In the genomic region with DNA sequence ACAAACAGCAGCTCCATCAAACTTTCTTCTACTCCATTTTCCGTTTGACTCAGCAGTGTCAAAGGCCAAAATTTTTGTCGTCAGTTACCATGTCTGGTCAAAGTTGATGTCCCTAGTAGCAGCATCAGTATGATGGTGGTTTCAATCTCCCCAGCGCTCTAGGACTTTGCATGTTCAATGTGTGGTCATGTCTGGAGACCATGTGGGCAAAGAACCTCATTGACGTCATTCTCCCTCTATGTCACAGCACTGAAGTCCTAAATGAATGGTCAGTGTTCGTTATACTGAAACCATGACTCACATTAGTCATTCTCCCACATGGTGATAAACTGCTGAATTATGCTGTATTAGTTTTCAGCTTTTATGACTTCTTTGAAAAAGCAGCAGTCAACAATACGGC, we compare ENCODE assay signal across 8 cellular contexts.
DNase-seq lines count a peak whose midpoint lies in the region; ATAC-seq lines count a peak whose summit lies in the region.

No MANE protein-coding gene starts in this region.

- peak; percentile 61 for DNase-seq in COLO829 (ENCODE audit: low spot score)
- DNase-seq in brain pericyte (ENCODE audit: low read depth, low spot score): peak; percentile 36
- no peak for DNase-seq in Kasumi-1 (lab: John Stamatoyannopoulos, UW)
- DNase-seq in effector memory CD4-positive, alpha-beta T cell: no peak
- no peak for DNase-seq in superior temporal gyrus (ENCODE audit: extremely low spot score)
- no peak for DNase-seq in islet precursor cell

- no peaks in the 10 kb centered on the region for H3K4me1 ChIP-seq in effector memory CD4-positive, alpha-beta T cell (ENCODE audit: control insufficient read depth, insufficient read depth, low read length, poor library complexity, severe bottlenecking)

- H3K4me3 ChIP-seq in effector memory CD4-positive, alpha-beta T cell (ENCODE audit: insufficient read depth, low read depth, low read length, poor library complexity, severe bottlenecking): no peak overlapping the region

- no peaks in the 10 kb centered on the region for H3K27me3 ChIP-seq in effector memory CD4-positive, alpha-beta T cell (replicated peaks; ENCODE audit: control insufficient read depth, insufficient read depth, low read length, poor library complexity, severe bottlenecking)

- H3K27ac ChIP-seq in effector memory CD4-positive, alpha-beta T cell (ENCODE audit: insufficient read depth, low read length, poor library complexity, severe bottlenecking): no peak overlapping the region

- ATAC-seq in GM19438 (IDR thresholded peaks at IDR 0.05; ENCODE audit: low read depth, unreplicated experiment): peak; percentile 61
- peak; percentile 94 for ATAC-seq in HG03175 (IDR thresholded peaks at IDR 0.05; ENCODE audit: unreplicated experiment)

- H3K9me3 ChIP-seq in effector memory CD4-positive, alpha-beta T cell (ENCODE audit: control insufficient read depth, low read length): no peaks in the 10 kb centered on the region

- no peaks in the 10 kb centered on the region for H3K36me3 ChIP-seq in effector memory CD4-positive, alpha-beta T cell (ENCODE audit: control insufficient read depth, insufficient read depth, low read length)

Comparison
In these comparisons a context has a peak if more than half of its experiments do, and no peak if none do; other contexts are left out.
1. DNase-seq: peak in COLO829 (single experiment) and brain pericyte (single experiment); none in Kasumi-1 (0 of 2), effector memory CD4-positive, alpha-beta T cell (0 of 3), superior temporal gyrus (single experiment) and islet precursor cell (single experiment).